In the genomic region with DNA sequence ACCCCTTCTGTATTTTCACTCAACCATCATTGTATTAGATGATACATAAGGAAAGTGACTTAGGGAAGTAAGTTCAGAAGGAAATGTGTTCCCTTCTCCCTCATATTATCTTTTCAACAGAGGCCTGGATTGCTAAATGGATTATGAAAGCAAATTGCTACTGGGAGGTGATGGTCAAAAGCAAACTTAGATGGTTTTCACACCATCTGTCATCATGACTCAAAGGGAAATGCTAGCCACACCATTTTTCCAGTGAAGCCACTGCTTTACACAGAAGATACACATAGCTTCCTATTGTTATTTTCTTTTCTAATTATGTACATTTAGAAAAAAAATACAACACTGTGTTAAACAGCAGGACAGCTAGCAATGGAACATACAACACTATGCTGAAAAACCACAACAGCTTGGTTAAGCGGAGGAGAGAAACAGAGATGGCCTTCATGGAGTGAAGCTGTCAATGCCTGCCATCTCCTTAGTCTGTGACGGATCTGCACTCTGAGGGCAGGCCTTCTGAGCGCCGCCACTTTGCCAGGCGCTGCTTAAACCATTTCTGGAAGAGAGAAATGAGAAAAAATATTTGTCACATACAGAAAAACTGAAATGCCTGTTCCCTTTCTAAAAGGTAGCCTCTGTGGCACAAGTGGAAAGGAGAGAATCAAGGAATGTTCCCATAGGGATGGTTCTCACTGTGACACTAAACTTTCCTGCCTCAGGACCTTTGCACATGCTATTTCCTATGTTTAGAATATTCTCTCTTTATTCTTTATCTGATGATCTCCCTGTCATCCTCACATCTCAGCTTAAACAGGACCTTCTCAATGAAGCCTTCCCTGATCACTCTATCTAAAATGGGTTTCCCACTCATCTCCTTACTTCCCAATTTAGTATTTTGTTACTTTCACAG, we compare ENCODE assay signal across 1 cellular context.
TF ChIP-seq lines count a peak whose summit lies in the region.

No MANE protein-coding gene starts in this region.

TF ChIP-seq in SK-N-SH treated with all-trans-retinoic acid at 6 μM for 48 hours, 23 proteins besides CTCF, POLR2A, EP300 and RAD21 (continued from another document):
- TF ChIP-seq, protein P1, sequence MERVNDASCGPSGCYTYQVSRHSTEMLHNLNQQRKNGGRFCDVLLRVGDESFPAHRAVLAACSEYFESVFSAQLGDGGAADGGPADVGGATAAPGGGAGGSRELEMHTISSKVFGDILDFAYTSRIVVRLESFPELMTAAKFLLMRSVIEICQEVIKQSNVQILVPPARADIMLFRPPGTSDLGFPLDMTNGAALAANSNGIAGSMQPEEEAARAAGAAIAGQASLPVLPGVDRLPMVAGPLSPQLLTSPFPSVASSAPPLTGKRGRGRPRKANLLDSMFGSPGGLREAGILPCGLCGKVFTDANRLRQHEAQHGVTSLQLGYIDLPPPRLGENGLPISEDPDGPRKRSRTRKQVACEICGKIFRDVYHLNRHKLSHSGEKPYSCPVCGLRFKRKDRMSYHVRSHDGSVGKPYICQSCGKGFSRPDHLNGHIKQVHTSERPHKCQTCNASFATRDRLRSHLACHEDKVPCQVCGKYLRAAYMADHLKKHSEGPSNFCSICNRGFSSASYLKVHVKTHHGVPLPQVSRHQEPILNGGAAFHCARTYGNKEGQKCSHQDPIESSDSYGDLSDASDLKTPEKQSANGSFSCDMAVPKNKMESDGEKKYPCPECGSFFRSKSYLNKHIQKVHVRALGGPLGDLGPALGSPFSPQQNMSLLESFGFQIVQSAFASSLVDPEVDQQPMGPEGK (CRISPR knock-in tag; IDR thresholded peaks at IDR 0.05; ENCODE audit: borderline replicate concordance), result no peak
- TF ChIP-seq, protein P2, sequence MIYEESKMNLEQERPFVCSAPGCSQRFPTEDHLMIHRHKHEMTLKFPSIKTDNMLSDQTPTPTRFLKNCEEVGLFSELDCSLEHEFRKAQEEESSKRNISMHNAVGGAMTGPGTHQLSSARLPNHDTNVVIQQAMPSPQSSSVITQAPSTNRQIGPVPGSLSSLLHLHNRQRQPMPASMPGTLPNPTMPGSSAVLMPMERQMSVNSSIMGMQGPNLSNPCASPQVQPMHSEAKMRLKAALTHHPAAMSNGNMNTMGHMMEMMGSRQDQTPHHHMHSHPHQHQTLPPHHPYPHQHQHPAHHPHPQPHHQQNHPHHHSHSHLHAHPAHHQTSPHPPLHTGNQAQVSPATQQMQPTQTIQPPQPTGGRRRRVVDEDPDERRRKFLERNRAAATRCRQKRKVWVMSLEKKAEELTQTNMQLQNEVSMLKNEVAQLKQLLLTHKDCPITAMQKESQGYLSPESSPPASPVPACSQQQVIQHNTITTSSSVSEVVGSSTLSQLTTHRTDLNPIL (CRISPR knock-in tag; IDR thresholded peaks at IDR 0.05; ENCODE audit: low read depth), result no peak
- TF ChIP-seq ESRRG (CRISPR knock-in tag; IDR thresholded peaks at IDR 0.05) (no peak), ZC3H10 (CRISPR knock-in tag; IDR thresholded peaks at IDR 0.05) (no peak), CSDC2 (CRISPR knock-in tag; IDR thresholded peaks at IDR 0.05) (no peak), TCF4 (CRISPR knock-in tag; IDR thresholded peaks at IDR 0.05; ENCODE audit: borderline replicate concordance) (no peak), ISL1 (CRISPR knock-in tag; IDR thresholded peaks at IDR 0.05) (no peak), SNAI2 (CRISPR knock-in tag; IDR thresholded peaks at IDR 0.05) (no peak), PPARA (CRISPR knock-in tag; IDR thresholded peaks at IDR 0.05; ENCODE audit: borderline replicate concordance) (no peak), ZNF565 (CRISPR knock-in tag; conservative IDR thresholded peaks at IDR 0.05; ENCODE audit: low read depth) (no peak)
- TF ChIP-seq, protein P3, sequence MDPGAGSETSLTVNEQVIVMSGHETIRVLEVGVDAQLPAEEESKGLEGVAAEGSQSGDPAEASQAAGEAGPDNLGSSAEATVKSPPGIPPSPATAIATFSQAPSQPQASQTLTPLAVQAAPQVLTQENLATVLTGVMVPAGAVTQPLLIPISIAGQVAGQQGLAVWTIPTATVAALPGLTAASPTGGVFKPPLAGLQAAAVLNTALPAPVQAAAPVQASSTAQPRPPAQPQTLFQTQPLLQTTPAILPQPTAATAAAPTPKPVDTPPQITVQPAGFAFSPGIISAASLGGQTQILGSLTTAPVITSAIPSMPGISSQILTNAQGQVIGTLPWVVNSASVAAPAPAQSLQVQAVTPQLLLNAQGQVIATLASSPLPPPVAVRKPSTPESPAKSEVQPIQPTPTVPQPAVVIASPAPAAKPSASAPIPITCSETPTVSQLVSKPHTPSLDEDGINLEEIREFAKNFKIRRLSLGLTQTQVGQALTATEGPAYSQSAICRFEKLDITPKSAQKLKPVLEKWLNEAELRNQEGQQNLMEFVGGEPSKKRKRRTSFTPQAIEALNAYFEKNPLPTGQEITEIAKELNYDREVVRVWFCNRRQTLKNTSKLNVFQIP (CRISPR knock-in tag; IDR thresholded peaks at IDR 0.05; ENCODE audit: borderline replicate concordance, low read depth), result no peak
